ENCODE assay signal across 21 cellular contexts in genomic region chr9:137491735-137492432, GRCh38. TPM values are rescaled to one million over a fixed set of nuclear protein-coding genes. Genes with fewer than 3 reads are reported as not detected.
A peak's percentile ranks its signal among the peaks of the same experiment; 100 is the strongest.
DNase-seq lines count a peak whose midpoint lies in the region; ATAC-seq, FAIRE-seq and TF ChIP-seq lines count a peak whose summit lies in the region.
"Had no signal": no experiment of that assay in that cellular context is flagged by ENCODE, and none has a peak within 500 bp of the region (broad histone marks: within the 10 kb centered on the region; RNA-seq: fewer than 3 reads in every experiment).

No MANE protein-coding gene starts in this region.

- WGBS in K562 (ENCODE audit: insufficient coverage, low coverage, missing lambda C conversion rate) = 7% methylated on average over 12 of the region's 13 CpGs

- 0 out of 2 replicates have a peak overlapping the region, but pooled peaks have one; percentile 19 for H3K4me2 ChIP-seq in PC-9
- H3K4me2 ChIP-seq in K562 (ENCODE audit: insufficient read depth, low read length) = peak overlapping the region; percentile 79
- H3K4me2 ChIP-seq: A549 had no signal

- H3K4me3 Mint-ChIP-seq in activated naive CD4-positive, alpha-beta T cell treated with anti-CD3 and anti-CD28 coated beads, Interleukin-2, amount 50 U/mL, for 24 hours = no peak overlapping the region

- DNase-seq in activated naive CD4-positive, alpha-beta T cell treated with anti-CD3 and anti-CD28 coated beads, Interleukin-2, amount 50 U/mL, for 16 hours = no peak
- no peak for DNase-seq in PC-9
- DNase-seq in K562 (ENCODE audit: extremely low read depth in 1 of 4, low spot score in 3 of 4) = peak; percentile 70 to 77 (median 76)
- peak; percentile 58 for DNase-seq in posterior vena cava (ENCODE audit: low spot score)
- DNase-seq in lower lobe of right lung = no peak
- DNase-seq in NCI-H748 (lab: John Stamatoyannopoulos, UW; ENCODE audit: unreplicated experiment) = no peak
- DNase-seq in effector memory CD4-positive, alpha-beta T cell = no peak
- DNase-seq: COR-L47, GOT3, Kasumi-1, NCI-H1417, NCI-H1930, NCI-H2171 treated with DMSO at 0.1 percent for 48 hours, NCI-H510A had no signal

- peaks cover 3% of the 10 kb centered on the region for H3K4me1 Mint-ChIP-seq in activated naive CD4-positive, alpha-beta T cell treated with anti-CD3 and anti-CD28 coated beads, Interleukin-2, amount 50 U/mL, for 24 hours

- intact Hi-C loops in PC-9 (cut with micrococcal nuclease; ENCODE audit: unreplicated experiment) = no loop called here
- intact Hi-C loops in K562 (cut with micrococcal nuclease) = loop anchor here (2.0 kb wide), 1 partner anchor 31 kb away; no protein-coding TSS in a partner anchor
- intact Hi-C loops in posterior vena cava (cut with DNase I) = no loop called here
- intact Hi-C loops in lower lobe of right lung (cut with DNase I) = no loop called here

- no peaks in the 10 kb centered on the region for H3K9me2 ChIP-seq in PC-9 (ENCODE audit: insufficient read depth)

- no peaks in the 10 kb centered on the region for H3K9me3 Mint-ChIP-seq in activated naive CD4-positive, alpha-beta T cell treated with anti-CD3 and anti-CD28 coated beads, Interleukin-2, amount 50 U/mL, for 24 hours

- TF ChIP-seq CTCF in PC-9 (conservative IDR thresholded peaks at IDR 0.05) = no peak
- no peak for TF ChIP-seq CTCF in K562 (IDR thresholded peaks at IDR 0.05 in 2 of 3, conservative IDR thresholded peaks at IDR 0.05 in 1 of 3; ENCODE audit: insufficient read depth in 2 of 3, low read depth in 1 of 3, low read length in 3 of 3)
- no peak for TF ChIP-seq CTCF in lower lobe of right lung (IDR thresholded peaks at IDR 0.05)

- no peaks in the 10 kb centered on the region for H3K9me1 ChIP-seq in K562 (ENCODE audit: control insufficient read depth, insufficient read depth, low read length)

- BruUV-seq in PC-9 (replicated peaks; lab: Mats Ljungman, UMichigan) (no TSS peak), K562 (replicated peaks; lab: Mats Ljungman, UMichigan) (no TSS peak)

- H3K27me3 ChIP-seq in PC-9 (ENCODE audit: insufficient read depth, low read depth) (no peaks in the 10 kb centered on the region), K562 (ENCODE audit: control insufficient read depth in 2 of 2, insufficient read depth in 2 of 2, low read length in 2 of 2) (no peaks in the 10 kb centered on the region; a peak in 1 of 5 replicates), lower lobe of right lung (ENCODE audit: low read depth) (no peaks in the 10 kb centered on the region)
- H3K27me3 ChIP-seq in effector memory CD4-positive, alpha-beta T cell (replicated peaks; ENCODE audit: control insufficient read depth, insufficient read depth, low read length, poor library complexity, severe bottlenecking) = no peaks in the 10 kb centered on the region

- no peaks in the 10 kb centered on the region for H3K4me1 ChIP-seq in PC-9 (replicated peaks; ENCODE audit: insufficient read depth)
- peaks cover 44 to 68% of the 10 kb centered on the region in 2 experiments for H3K4me1 ChIP-seq in K562 (replicated peaks in 1 of 2; ENCODE audit: control insufficient read depth in 2 of 2, insufficient read depth in 2 of 2, low read length in 2 of 2)
- H3K4me1 ChIP-seq in lower lobe of right lung = no peaks in the 10 kb centered on the region
- no peaks in the 10 kb centered on the region for H3K4me1 ChIP-seq in effector memory CD4-positive, alpha-beta T cell (ENCODE audit: control insufficient read depth, insufficient read depth, low read length, poor library complexity, severe bottlenecking)
- H3K4me1 ChIP-seq: A549 had no signal

- no peak overlapping the region for H3K4me3 ChIP-seq in PC-9
- H3K4me3 ChIP-seq in K562 = peak overlapping the region; percentile 14
- no peak overlapping the region for H3K4me3 ChIP-seq in lower lobe of right lung
- H3K4me3 ChIP-seq in effector memory CD4-positive, alpha-beta T cell (ENCODE audit: insufficient read depth, low read depth, low read length, poor library complexity, severe bottlenecking) = no peak overlapping the region
- H3K4me3 ChIP-seq: A549 had no signal

- CTCF ChIA-PET in PC-9 (lab: Charles Lee) = no interaction called here
- CTCF ChIA-PET in K562 (lab: Yijun Ruan, JAX; ENCODE audit: low intra/inter-chr PET ratio) = no interaction called here

- peak overlapping the region; percentile 62 to 91 for H3K9ac ChIP-seq in K562 (ENCODE audit: insufficient read depth in 1 of 2, low read depth in 2 of 2, low read length in 2 of 2)

- H3K79me2 ChIP-seq in PC-9 (ENCODE audit: low read depth) = no peaks in the 10 kb centered on the region
- H3K79me2 ChIP-seq in K562 (ENCODE audit: control insufficient read depth, insufficient read depth, low read length) = no peaks in the 10 kb centered on the region

- no peak overlapping the region for H2AFZ ChIP-seq in PC-9
- H2AFZ ChIP-seq in K562 (ENCODE audit: low read depth, low read length) = peak overlapping the region; percentile 74

- in situ Hi-C loops in K562 (cut with MboI) = no loop called here

- no peak for FAIRE-seq in K562 (lab: Jason Lieb, UNC)
- FAIRE-seq: A549, GM12891, HepG2 had no signal

- 0 out of 2 replicates have a peak, but pooled peaks cover 10% of the 10 kb centered on the region for H3F3A ChIP-seq in PC-9 (ENCODE audit: insufficient read depth, low read depth)

- TF ChIP-seq EP300 in K562 (IDR thresholded peaks at IDR 0.05; ENCODE audit: low read length) = peak; percentile 3; the same call in 1 of the 2 replicates

- H3K27ac Mint-ChIP-seq in activated naive CD4-positive, alpha-beta T cell treated with anti-CD3 and anti-CD28 coated beads, Interleukin-2, amount 50 U/mL, for 24 hours = peak overlapping the region; percentile 43

- no peaks in the 10 kb centered on the region for H3K36me3 ChIP-seq in PC-9 (ENCODE audit: low read depth)
- H3K36me3 ChIP-seq in K562 (ENCODE audit: control insufficient read depth, insufficient read depth, low read length) = no peaks in the 10 kb centered on the region
- H3K36me3 ChIP-seq in lower lobe of right lung = peaks cover 5% of the 10 kb centered on the region
- H3K36me3 ChIP-seq in effector memory CD4-positive, alpha-beta T cell (ENCODE audit: control insufficient read depth, insufficient read depth, low read length) = no peaks in the 10 kb centered on the region

- H3K27ac ChIP-seq in PC-9 (no peak overlapping the region), K562 (ENCODE audit: extremely low read depth, low read depth, low read length) (peak overlapping the region; percentile 59), lower lobe of right lung (no peak overlapping the region)
- H3K27ac ChIP-seq in effector memory CD4-positive, alpha-beta T cell (ENCODE audit: insufficient read depth, low read length, poor library complexity, severe bottlenecking) = no peak overlapping the region
- H3K27ac ChIP-seq: A549, C4-2B had no signal

- POLR2A ChIA-PET in PC-9 (lab: Charles Lee; ENCODE audit: unreplicated experiment) = interaction anchor here (0.5 kb wide), 1 partner anchor 544 kb away, joined by 4 read pairs; no protein-coding TSS in a partner anchor
- POLR2A ChIA-PET in K562 (lab: Yijun Ruan, JAX) = interaction anchor here (0.6 to 2.0 kb wide), 6 partner anchors 10 to 304 kb away, joined by 3 to 11 read pairs (median 4); no protein-coding TSS in a partner anchor

- TF ChIP-seq RAD21 in K562 (CRISPR knock-in tag; conservative IDR thresholded peaks at IDR 0.05 in 1 of 2, IDR thresholded peaks at IDR 0.05 in 1 of 2) = no peak

- H3K9me3 ChIP-seq in PC-9 (ENCODE audit: insufficient read depth, low read depth) = no peaks in the 10 kb centered on the region
- no peaks in the 10 kb centered on the region for H3K9me3 ChIP-seq in K562 (replicated peaks; ENCODE audit: control insufficient read depth, insufficient read depth, low read depth, low read length)
- no peaks in the 10 kb centered on the region for H3K9me3 ChIP-seq in lower lobe of right lung
- H3K9me3 ChIP-seq in effector memory CD4-positive, alpha-beta T cell (ENCODE audit: control insufficient read depth, low read length) = no peaks in the 10 kb centered on the region
- H3K9me3 ChIP-seq: A549 had no signal

- H3K27me3 Mint-ChIP-seq in activated naive CD4-positive, alpha-beta T cell treated with anti-CD3 and anti-CD28 coated beads, Interleukin-2, amount 50 U/mL, for 24 hours = no peaks in the 10 kb centered on the region

- ATAC-seq in K562 (peak; percentile 10), lower lobe of right lung (no peak)

- no peak for TF ChIP-seq POLR2A in K562 (conservative IDR thresholded peaks at IDR 0.05)

- no peaks in the 10 kb centered on the region for H4K20me1 ChIP-seq in PC-9 (ENCODE audit: insufficient read depth)
- H4K20me1 ChIP-seq in K562 (replicated peaks; ENCODE audit: control insufficient read depth, insufficient read depth, low read length) = no peaks in the 10 kb centered on the region

- no peaks in the 10 kb centered on the region for H3K36me3 Mint-ChIP-seq in activated naive CD4-positive, alpha-beta T cell treated with anti-CD3 and anti-CD28 coated beads, Interleukin-2, amount 50 U/mL, for 24 hours

RNA-seq across cellular contexts. Expression of gene NSMF, which starts 32.8 kb away (rescaled TPM):
- total RNA-seq in PC-9 (2021) (73.4 and 90.4 TPM in 2 replicates), K562 (2014; rRNA removed) (49.2 and 60.0 TPM in 2 replicates), K562 (2014; rRNA removed; fragmentation: Illumina TruSeq; extraction: Trizol) (24.4 and 29.3 TPM in 2 replicates), K562 (2015; rRNA removed; fragmentation: Illumina TruSeq; extraction: Trizol) (28.2 and 29.1 TPM in 2 replicates), K562 (2021) (72.0 and 74.5 TPM in 2 replicates), posterior vena cava (10 to 100 TPM; 47.6 to 55.5 TPM), lower lobe of right lung (20.7 TPM)
- total RNA-seq in K562 (2011; cell fraction: chromatin; rRNA removed; ENCODE audit: low replicate concordance) = 47.6 and 128 TPM in 2 replicates
- total RNA-seq in K562 (2011; cell fraction: nucleolus; rRNA removed) = 87.2 and 93.1 TPM in 2 replicates
- 47.3 and 58.7 TPM in 2 replicates for total RNA-seq in K562 (2011; cell fraction: nucleoplasm; rRNA removed)
- polyA plus RNA-seq in K562 (2011; rRNA removed) (44.9 and 71.8 TPM in 2 replicates), K562 (2014; fragmentation: Illumina TruSeq; extraction: Trizol) (26.4 and 44.1 TPM in 2 replicates), K562 (2014; fragmentation: Nextera tagmentation; extraction: Ambion mirVana) (under 1 TPM; 0.20 to 0.42 TPM), K562 (2014; rRNA removed) (76.3 and 82.7 TPM in 2 replicates)
- 59.2 and 114 TPM in 2 replicates for polyA plus RNA-seq in K562 (2011; cell fraction: cytosol; rRNA removed)
- polyA plus RNA-seq in K562 (2011; cell fraction: nucleus; rRNA removed) = 244 and 400 TPM in 2 replicates
- polyA plus RNA-seq in K562 (2012) = 38.5 and 48.2 TPM in 2 replicates
- polyA minus RNA-seq in K562 (2011; rRNA and poly(A)+ RNA removed) = 25.2 and 31.9 TPM in 2 replicates
- 37.7 and 44.3 TPM in 2 replicates for polyA minus RNA-seq in K562 (2011; cell fraction: cytosol; rRNA and poly(A)+ RNA removed)
- 47.9 and 59.5 TPM in 2 replicates for polyA minus RNA-seq in K562 (2011; cell fraction: nucleus; rRNA and poly(A)+ RNA removed)

RNA-seq across cellular contexts. Expression of gene ENTPD8, which starts 50.7 kb away (rescaled TPM):
- total RNA-seq in PC-9 (2021) (5.4 and 5.9 TPM in 2 replicates), K562 (2014; rRNA removed) (0.16 and 0.27 TPM in 2 replicates), K562 (2014; rRNA removed; fragmentation: Illumina TruSeq; extraction: Trizol) (not detected in 2 replicates), K562 (2015; rRNA removed; fragmentation: Illumina TruSeq; extraction: Trizol) (0.08 TPM in 1 of 2 replicates, not detected in the other), K562 (2021) (0.13 and 0.18 TPM in 2 replicates), posterior vena cava (not detected), lower lobe of right lung (0.15 TPM)
- 0.23 and 0.67 TPM in 2 replicates for total RNA-seq in K562 (2011; cell fraction: chromatin; rRNA removed; ENCODE audit: low replicate concordance)
- 0.50 and 0.53 TPM in 2 replicates for total RNA-seq in K562 (2011; cell fraction: nucleolus; rRNA removed)
- 0.22 TPM in 1 of 2 replicates, not detected in the other for total RNA-seq in K562 (2011; cell fraction: nucleoplasm; rRNA removed)
- polyA plus RNA-seq in K562 (2011; rRNA removed) (0.06 and 0.11 TPM in 2 replicates), K562 (2014; fragmentation: Illumina TruSeq; extraction: Trizol) (0.07 TPM in 1 of 2 replicates, not detected in the other), K562 (2014; fragmentation: Nextera tagmentation; extraction: Ambion mirVana) (not detected), K562 (2014; rRNA removed) (0.20 TPM in 1 of 2 replicates, not detected in the other)
- 0.04 and 0.27 TPM in 2 replicates for polyA plus RNA-seq in K562 (2011; cell fraction: cytosol; rRNA removed)
- 0.63 and 1.0 TPM in 2 replicates for polyA plus RNA-seq in K562 (2011; cell fraction: nucleus; rRNA removed)
- 0.12 and 0.16 TPM in 2 replicates for polyA plus RNA-seq in K562 (2012)
- not detected in 2 replicates for polyA minus RNA-seq in K562 (2011; rRNA and poly(A)+ RNA removed)
- polyA minus RNA-seq in K562 (2011; cell fraction: cytosol; rRNA and poly(A)+ RNA removed) = not detected in 2 replicates
- polyA minus RNA-seq in K562 (2011; cell fraction: nucleus; rRNA and poly(A)+ RNA removed) = 0.13 and 0.22 TPM in 2 replicates
- total RNA-seq: RPMI7951, SK-MEL-5 had no signal

RNA-seq across cellular contexts. Expression of gene PNPLA7, which starts 58.3 kb away (rescaled TPM):
- total RNA-seq in PC-9 (2021) (1.9 and 4.9 TPM in 2 replicates), K562 (2014; rRNA removed) (0.14 and 0.45 TPM in 2 replicates), K562 (2014; rRNA removed; fragmentation: Illumina TruSeq; extraction: Trizol) (0.04 TPM in 1 of 2 replicates, not detected in the other), K562 (2015; rRNA removed; fragmentation: Illumina TruSeq; extraction: Trizol) (0.19 and 0.22 TPM in 2 replicates), K562 (2021) (0.58 and 0.75 TPM in 2 replicates), posterior vena cava (1 to 10 TPM; 3.2 to 4.6 TPM), lower lobe of right lung (12.2 TPM)
- 2.8 and 5.5 TPM in 2 replicates for total RNA-seq in K562 (2011; cell fraction: chromatin; rRNA removed; ENCODE audit: low replicate concordance)
- total RNA-seq in K562 (2011; cell fraction: nucleolus; rRNA removed) = 2.0 and 3.0 TPM in 2 replicates
- total RNA-seq in K562 (2011; cell fraction: nucleoplasm; rRNA removed) = 2.3 and 3.4 TPM in 2 replicates
- polyA plus RNA-seq in K562 (2011; rRNA removed) (0.17 and 0.66 TPM in 2 replicates), K562 (2014; fragmentation: Illumina TruSeq; extraction: Trizol) (0.31 and 0.44 TPM in 2 replicates), K562 (2014; fragmentation: Nextera tagmentation; extraction: Ambion mirVana) (under 1 TPM in 1 of 2 experiments, not detected in 1; 0.01 TPM), K562 (2014; rRNA removed) (0.78 and 0.85 TPM in 2 replicates)
- 0.16 and 0.19 TPM in 2 replicates for polyA plus RNA-seq in K562 (2011; cell fraction: cytosol; rRNA removed)
- 4.1 and 5.1 TPM in 2 replicates for polyA plus RNA-seq in K562 (2011; cell fraction: nucleus; rRNA removed)
- 0.95 and 2.4 TPM in 2 replicates for polyA plus RNA-seq in K562 (2012)
- polyA minus RNA-seq in K562 (2011; rRNA and poly(A)+ RNA removed) = 0.07 and 0.12 TPM in 2 replicates
- 0.19 and 0.46 TPM in 2 replicates for polyA minus RNA-seq in K562 (2011; cell fraction: cytosol; rRNA and poly(A)+ RNA removed)
- 0.54 and 1.00 TPM in 2 replicates for polyA minus RNA-seq in K562 (2011; cell fraction: nucleus; rRNA and poly(A)+ RNA removed)
- total RNA-seq: RPMI7951 had no signal

RNA-seq across cellular contexts. Expression of gene MRPL41, which starts 59.8 kb away (rescaled TPM):
- 54.5 and 87.7 TPM in 2 replicates for total RNA-seq in PC-9 (2021)
- total RNA-seq in K562 (2011; cell fraction: chromatin; rRNA removed; ENCODE audit: low replicate concordance) = 2.1 and 9.1 TPM in 2 replicates
- total RNA-seq in K562 (2011; cell fraction: nucleolus; rRNA removed) = 19.8 and 28.3 TPM in 2 replicates
- total RNA-seq in K562 (2011; cell fraction: nucleoplasm; rRNA removed) = 9.6 and 10.5 TPM in 2 replicates
- total RNA-seq in K562 (2014; rRNA removed) = 239 and 259 TPM in 2 replicates
- total RNA-seq in K562 (2014; rRNA removed; fragmentation: Illumina TruSeq; extraction: Trizol) = 9.2 and 11.6 TPM in 2 replicates
- total RNA-seq in K562 (2015; rRNA removed; fragmentation: Illumina TruSeq; extraction: Trizol) = 54.9 and 58.3 TPM in 2 replicates
- total RNA-seq in K562 (2021) = 146 and 158 TPM in 2 replicates
- 21.6 and 23.7 TPM in 2 replicates for polyA plus RNA-seq in K562 (2011; rRNA removed)
- polyA plus RNA-seq in K562 (2011; cell fraction: cytosol; rRNA removed) = 35.6 and 169 TPM in 2 replicates
- polyA plus RNA-seq in K562 (2011; cell fraction: nucleus; rRNA removed) = 18.9 and 28.4 TPM in 2 replicates
- polyA plus RNA-seq in K562 (2012) = 75.7 and 99.4 TPM in 2 replicates
- 10.4 and 32.9 TPM in 2 replicates for polyA plus RNA-seq in K562 (2014; fragmentation: Illumina TruSeq; extraction: Trizol)
- 1 to 10 TPM; 2.6 to 4.1 TPM for polyA plus RNA-seq in K562 (2014; fragmentation: Nextera tagmentation; extraction: Ambion mirVana)
- polyA plus RNA-seq in K562 (2014; rRNA removed) = 184 and 216 TPM in 2 replicates
- polyA minus RNA-seq in K562 (2011; rRNA and poly(A)+ RNA removed) = 1.7 and 3.9 TPM in 2 replicates
- 21.6 and 22.5 TPM in 2 replicates for polyA minus RNA-seq in K562 (2011; cell fraction: cytosol; rRNA and poly(A)+ RNA removed)
- polyA minus RNA-seq in K562 (2011; cell fraction: nucleus; rRNA and poly(A)+ RNA removed) = 4.7 and 8.7 TPM in 2 replicates
- total RNA-seq in posterior vena cava = 10 to 100 TPM; 24.4 to 27.3 TPM
- 44.6 TPM for total RNA-seq in lower lobe of right lung

Comparison
In these comparisons a context has a peak if more than half of its experiments do, and no peak if none do; other contexts are left out.
1. DNase-seq: peak in K562 (4 of 4) and posterior vena cava (single experiment); none in activated naive CD4-positive, alpha-beta T cell treated with anti-CD3 and anti-CD28 coated beads, Interleukin-2, amount 50 U/mL, for 16 hours (single experiment), PC-9 (0 of 2), lower lobe of right lung (single experiment), NCI-H748 (single experiment) and effector memory CD4-positive, alpha-beta T cell (0 of 3).